Comparison of ENCODE assay signal across 8 cellular contexts in genomic region chr14:70934502-70935134, GRCh38. TPM values are rescaled to one million over a fixed set of nuclear protein-coding genes. Genes with fewer than 3 reads are reported as not detected.
DNase-seq lines count a peak whose midpoint lies in the region; ATAC-seq and TF ChIP-seq lines count a peak whose summit lies in the region.

No MANE protein-coding gene starts in this region.

- H3K36me3 Mint-ChIP-seq in Calu3 (ENCODE audit: insufficient read depth, unreplicated experiment) = no peaks in the 10 kb centered on the region

- no peak for TF ChIP-seq POLR2A in upper lobe of left lung (IDR thresholded peaks at IDR 0.05)

- WGBS in upper lobe of left lung, 2 donors = 0 to 11% methylated on average over 2 of the region's 2 CpGs

- no peak for TF ChIP-seq CTCF in Calu3 (IDR thresholded peaks at IDR 0.05; ENCODE audit: unreplicated experiment)
- no peak for TF ChIP-seq CTCF in OCI-LY3 (IDR thresholded peaks at IDR 0.05; ENCODE audit: low read depth, low read length)
- TF ChIP-seq CTCF in left ventricle myocardium inferior (IDR thresholded peaks at IDR 0.05; ENCODE audit: borderline replicate concordance) = no peak
- no peak for TF ChIP-seq CTCF in upper lobe of left lung (IDR thresholded peaks at IDR 0.05)
- no peak for TF ChIP-seq CTCF in dorsolateral prefrontal cortex (IDR thresholded peaks at IDR 0.05 in 54 of 56, conservative IDR thresholded peaks at IDR 0.05 in 2 of 56; ENCODE audit: low read depth in 1 of 56, partially characterized antibody in 56 of 56)

- peaks cover 42% of the 10 kb centered on the region for H4K20me1 ChIP-seq in OCI-LY3 (ENCODE audit: insufficient read depth, low read length)

- H3K4me3 Mint-ChIP-seq in Calu3 (ENCODE audit: low read depth, unreplicated experiment) = peak overlapping the region; percentile 33

- peak overlapping the region; percentile 26 for H3K4me2 ChIP-seq in OCI-LY3 (ENCODE audit: low read length)

- H2AFZ ChIP-seq in OCI-LY3 (ENCODE audit: low read depth, low read length) = no peak overlapping the region

- ATAC-seq in GM21529 (IDR thresholded peaks at IDR 0.05; ENCODE audit: unreplicated experiment) (peak; percentile 81), upper lobe of left lung (ENCODE audit: low FRiP score in 2 of 2) (peak; percentile 63 to 82)

- no peaks in the 10 kb centered on the region for H3K36me3 ChIP-seq in OCI-LY3 (replicated peaks; ENCODE audit: low read depth, low read length)
- H3K36me3 ChIP-seq in left ventricle myocardium inferior = no peaks in the 10 kb centered on the region
- no peaks in the 10 kb centered on the region for H3K36me3 ChIP-seq in upper lobe of left lung

- H3K4me1 Mint-ChIP-seq in Calu3 (ENCODE audit: low read depth, unreplicated experiment) = peaks cover 21% of the 10 kb centered on the region

- CTCF ChIA-PET in Calu3 (lab: Charles Lee) = interaction anchor here (1.5 kb wide), 1 partner anchor 28 kb away, joined by 4 read pairs; the partner anchor contains the start of gene PCNX1

- H3K4me1 ChIP-seq in OCI-LY3 (ENCODE audit: low read length) = peaks cover 15% of the 10 kb centered on the region
- H3K4me1 ChIP-seq in left ventricle myocardium inferior = peaks cover 46% of the 10 kb centered on the region
- peaks cover 18 to 38% (median 24%) of the 10 kb centered on the region in 4 donors for H3K4me1 ChIP-seq in upper lobe of left lung

- no peak overlapping the region for H3K4me3 ChIP-seq in OCI-LY3 (ENCODE audit: low read length)
- no peak overlapping the region for H3K4me3 ChIP-seq in left ventricle myocardium inferior
- H3K4me3 ChIP-seq in upper lobe of left lung = no peak overlapping the region
- H3K4me3 ChIP-seq in dorsolateral prefrontal cortex = no peak overlapping the region

- H3K9me3 Mint-ChIP-seq in Calu3 (ENCODE audit: low read depth, unreplicated experiment) = peaks cover 4% of the 10 kb centered on the region

- intact Hi-C loops in Calu3 (cut with micrococcal nuclease; ENCODE audit: unreplicated experiment) (no loop called here), left ventricle myocardium inferior (cut with micrococcal nuclease) (no loop called here), dorsolateral prefrontal cortex (cut with DNase I) (no loop called here)

- H3K27ac ChIP-seq in OCI-LY3 (ENCODE audit: low read length) (no peak overlapping the region), left ventricle myocardium inferior (replicated peaks) (peak overlapping the region; percentile 17), upper lobe of left lung (peak overlapping the region; percentile 39 to 59 (median 54)), dorsolateral prefrontal cortex (no peak overlapping the region)

- peaks cover 61% of the 10 kb centered on the region for H3K79me2 ChIP-seq in OCI-LY3 (ENCODE audit: low read length)

- no peak for DNase-seq in Calu3
- no peak for DNase-seq in left ventricle myocardium inferior
- no peak for DNase-seq in upper lobe of left lung
- DNase-seq in SK-N-DZ (ENCODE audit: low spot score) = no peak
- no peak for DNase-seq in dorsolateral prefrontal cortex
- DNase-seq in activated CD4-positive, alpha-beta T cell treated with anti-CD3 and anti-CD28 coated beads for 1 hour = no peak

- H3K27me3 Mint-ChIP-seq in Calu3 (ENCODE audit: unreplicated experiment) = no peaks in the 10 kb centered on the region

- H3K9me3 ChIP-seq in OCI-LY3 (ENCODE audit: insufficient read depth, low read length) = no peaks in the 10 kb centered on the region
- peaks cover under 1% of the 10 kb centered on the region for H3K9me3 ChIP-seq in left ventricle myocardium inferior (replicated peaks)
- H3K9me3 ChIP-seq in upper lobe of left lung = no peaks in the 10 kb centered on the region

- H3K27ac Mint-ChIP-seq in Calu3 (ENCODE audit: unreplicated experiment) = no peak overlapping the region

- peak in 1 of 4 donors; percentile 56 for TF ChIP-seq EP300 in upper lobe of left lung (IDR thresholded peaks at IDR 0.05)

- BruUV-seq in Calu3 (replicated peaks; lab: Mats Ljungman, UMichigan) = no TSS peak

- no peak overlapping the region for H3K9ac ChIP-seq in OCI-LY3 (ENCODE audit: low read length)

- no peaks in the 10 kb centered on the region for H3K27me3 ChIP-seq in OCI-LY3 (ENCODE audit: low read depth, low read length)
- no peaks in the 10 kb centered on the region for H3K27me3 ChIP-seq in left ventricle myocardium inferior (ENCODE audit: low read depth)
- no peaks in the 10 kb centered on the region for H3K27me3 ChIP-seq in upper lobe of left lung
- H3K27me3 ChIP-seq in dorsolateral prefrontal cortex = no peaks in the 10 kb centered on the region

RNA-seq across cellular contexts. Expression of gene PCNX1, which starts 27.4 kb away (rescaled TPM):
- total RNA-seq in Calu3 (2022) = 30.4 and 34.1 TPM in 2 replicates
- 35.2 TPM for total RNA-seq in left ventricle myocardium inferior
- 10 to 100 TPM; 38.4 to 98.5 (median 65.4) TPM for total RNA-seq in upper lobe of left lung
- polyA plus RNA-seq in SK-N-DZ (2014; cell fraction: cytosol; rRNA removed) = 7.6 and 19.3 TPM in 2 replicates
- polyA plus RNA-seq in SK-N-DZ (2014; cell fraction: nucleus; rRNA removed) = 14.5 and 14.7 TPM in 2 replicates
- total RNA-seq in dorsolateral prefrontal cortex = 100 to 1,000 TPM in 5 of 120 experiments, 10 to 100 TPM in 115; 61.9 to 138 (median 81.6) TPM

Comparison
In these comparisons a context has a peak if more than half of its experiments do, and no peak if none do; other contexts are left out.
1. H3K27ac ChIP-seq: peak in left ventricle myocardium inferior (single experiment) and upper lobe of left lung (4 of 4); none in OCI-LY3 (single experiment) and dorsolateral prefrontal cortex (0 of 59).